Comparison of ENCODE assay signal across 8 cellular contexts in genomic region chr15:69031013-69032001, GRCh38. TPM values are rescaled to one million over a fixed set of nuclear protein-coding genes. Genes with fewer than 3 reads are reported as not detected.
DNase-seq lines count a peak whose midpoint lies in the region; ATAC-seq and TF ChIP-seq lines count a peak whose summit lies in the region.

No MANE protein-coding gene starts in this region.

- H3K4me3 ChIP-seq in HUES64 (ENCODE audit: low read length), result peak overlapping the region; percentile 39
- H3K4me3 ChIP-seq in muscle layer of duodenum (ENCODE audit: low read depth in 1 of 2, low read length in 2 of 2), result peak overlapping the region; percentile 44 to 45
- peak overlapping the region; percentile 41 for H3K4me3 ChIP-seq in upper lobe of right lung

- no peaks in the 10 kb centered on the region for H3K9me3 ChIP-seq in HUES64 (ENCODE audit: insufficient read depth, low read depth, low read length)
- H3K9me3 ChIP-seq in muscle layer of duodenum (ENCODE audit: control insufficient read depth in 1 of 2, low read length in 2 of 2), result no peaks in the 10 kb centered on the region
- H3K9me3 ChIP-seq in upper lobe of right lung, result no peaks in the 10 kb centered on the region

- peak; percentile 76 for TF ChIP-seq CTCF in C4-2B (conservative IDR thresholded peaks at IDR 0.05)
- TF ChIP-seq CTCF in upper lobe of right lung (IDR thresholded peaks at IDR 0.05), result peak; percentile 54

- POLR2A ChIA-PET in activated CD4-positive, alpha-beta memory T cell treated with anti-CD3 and anti-CD28 coated beads for 36 hours (lab: Charles Lee), result no interaction called here

- H3K27ac Mint-ChIP-seq in activated CD4-positive, alpha-beta memory T cell treated with anti-CD3 and anti-CD28 coated beads for 36 hours, result no peak overlapping the region

- intact Hi-C loops in activated CD4-positive, alpha-beta memory T cell treated with anti-CD3 and anti-CD28 coated beads for 36 hours (cut with micrococcal nuclease), result no loop called here
- intact Hi-C loops in upper lobe of right lung (cut with DNase I), result no loop called here

- WGBS in HUES64, result 15% methylated on average over 42 of the region's 42 CpGs

- no peak overlapping the region for H3K9ac ChIP-seq in HUES64 (ENCODE audit: low read depth, low read length)

- H3K4me3 Mint-ChIP-seq in activated CD4-positive, alpha-beta memory T cell treated with anti-CD3 and anti-CD28 coated beads for 36 hours, result peak overlapping the region; percentile 8

- peak; percentile 87 for ATAC-seq in upper lobe of right lung
- no peak for ATAC-seq in GM18868 (IDR thresholded peaks at IDR 0.05; ENCODE audit: unreplicated experiment)

- DNase-seq in activated CD4-positive, alpha-beta memory T cell treated with anti-CD3 and anti-CD28 coated beads for 36 hours, result peak; percentile 61
- DNase-seq in erythroblast (lab: John Stamatoyannopoulos, UW) (peak; percentile 83 to 84), upper lobe of right lung (peak; percentile 82), OCI-M2 (lab: John Stamatoyannopoulos, UW; ENCODE audit: unreplicated experiment) (no peak)

- no peaks in the 10 kb centered on the region for H3K36me3 Mint-ChIP-seq in activated CD4-positive, alpha-beta memory T cell treated with anti-CD3 and anti-CD28 coated beads for 36 hours

- H3K27me3 Mint-ChIP-seq in activated CD4-positive, alpha-beta memory T cell treated with anti-CD3 and anti-CD28 coated beads for 36 hours, result peaks cover 30% of the 10 kb centered on the region

- TF ChIP-seq POLR2A in erythroblast (IDR thresholded peaks at IDR 0.05; ENCODE audit: low read length), result no peak

- CTCF ChIA-PET in activated CD4-positive, alpha-beta memory T cell treated with anti-CD3 and anti-CD28 coated beads for 36 hours (lab: Charles Lee), result interaction anchor here (0.6 to 1.8 kb wide), 16 partner anchors 9 to 1470 kb away, joined by 3 to 11 read pairs (median 3); partner anchors contain the start of genes GLCE and NOX5

- H3K9me3 Mint-ChIP-seq in activated CD4-positive, alpha-beta memory T cell treated with anti-CD3 and anti-CD28 coated beads for 36 hours, result no peaks in the 10 kb centered on the region

- H3K4me1 ChIP-seq in HUES64 (ENCODE audit: insufficient read depth, low read length), result no peaks in the 10 kb centered on the region
- H3K4me1 ChIP-seq in muscle layer of duodenum (ENCODE audit: control insufficient read depth in 1 of 2, insufficient read depth in 2 of 2, low read length in 2 of 2), result peaks cover 0 to 3% of the 10 kb centered on the region in 2 donors
- peaks cover 4% of the 10 kb centered on the region for H3K4me1 ChIP-seq in upper lobe of right lung

- H3K36me3 ChIP-seq in HUES64 (ENCODE audit: insufficient read depth, low read length) (no peaks in the 10 kb centered on the region), muscle layer of duodenum (ENCODE audit: control insufficient read depth in 1 of 2, insufficient read depth in 2 of 2, low read length in 2 of 2) (no peaks in the 10 kb centered on the region), upper lobe of right lung (no peaks in the 10 kb centered on the region)

- H3K4me1 Mint-ChIP-seq in activated CD4-positive, alpha-beta memory T cell treated with anti-CD3 and anti-CD28 coated beads for 36 hours (ENCODE audit: low read depth), result peaks cover 10% of the 10 kb centered on the region

- H3K27ac ChIP-seq in C4-2B (no peak overlapping the region), HUES64 (ENCODE audit: low read depth, low read length) (no peak overlapping the region), muscle layer of duodenum (ENCODE audit: low read length) (no peak overlapping the region), upper lobe of right lung (no peak overlapping the region)

- H3K27me3 ChIP-seq in HUES64 (ENCODE audit: insufficient read depth, low read length), result peaks cover 15% of the 10 kb centered on the region
- H3K27me3 ChIP-seq in muscle layer of duodenum (ENCODE audit: low read depth, low read length), result no peaks in the 10 kb centered on the region
- peaks cover 11% of the 10 kb centered on the region for H3K27me3 ChIP-seq in upper lobe of right lung

RNA-seq across cellular contexts. Expression of gene NOX5, which starts 16.8 kb away (rescaled TPM):
- polyA plus RNA-seq in HUES64 (2013, experiment 1 of 2), result not detected
- polyA plus RNA-seq in HUES64 (2013, experiment 2 of 2), result not detected
- under 1 TPM in 1 of 2 experiments, not detected in 1; 0.02 TPM for total RNA-seq in activated CD4-positive, alpha-beta memory T cell treated with anti-CD3 and anti-CD28 coated beads for 36 hours
- 0.14 TPM for total RNA-seq in upper lobe of right lung
